In genomic region chr12:124032265-124032886, GRCh38 we compare ENCODE assay signal across 9 cellular contexts. TPM values are rescaled to one million over a fixed set of nuclear protein-coding genes. Genes with fewer than 3 reads are reported as not detected.
DNase-seq lines count a peak whose midpoint lies in the region; ATAC-seq and TF ChIP-seq lines count a peak whose summit lies in the region.
"Had no signal": no experiment of that assay in that cellular context is flagged by ENCODE, and none has a peak within 500 bp of the region (broad histone marks: within the 10 kb centered on the region; RNA-seq: fewer than 3 reads in every experiment).

No MANE protein-coding gene starts in this region.

- H3K4me3 ChIP-seq in mesenchymal stem cell (ENCODE audit: insufficient read depth in 1 of 2, low read depth in 1 of 2, low read length in 2 of 2): no peak overlapping the region

- no peak overlapping the region for H2AFZ ChIP-seq in mesenchymal stem cell (ENCODE audit: low read depth, low read length)

- no peak overlapping the region for H3K14ac ChIP-seq in mesenchymal stem cell (ENCODE audit: low read length in 2 of 2)

- H3K9me3 Mint-ChIP-seq in endothelial cell (ENCODE audit: unreplicated experiment): no peaks in the 10 kb centered on the region
- H3K9me3 Mint-ChIP-seq: activated T-cell treated with anti-CD3 and anti-CD28 coated beads, Interleukin-2, amount 50 U/mL, for 72 hours had no signal

- H3K4me1 ChIP-seq in mesenchymal stem cell (ENCODE audit: control insufficient read depth, insufficient read depth, low read depth, low read length): peaks cover 7% of the 10 kb centered on the region

- peaks cover 8% of the 10 kb centered on the region for H3K4me1 Mint-ChIP-seq in endothelial cell (ENCODE audit: unreplicated experiment)

- peak overlapping the region; percentile 44 for H2BK15ac ChIP-seq in mesenchymal stem cell (ENCODE audit: low read depth, poor library complexity, severe bottlenecking)

- no peaks in the 10 kb centered on the region for H3K36me3 ChIP-seq in mesenchymal stem cell (ENCODE audit: control insufficient read depth in 1 of 2, insufficient read depth in 2 of 2, low read depth in 1 of 2, low read length in 2 of 2)

- no peak overlapping the region for H2BK12ac ChIP-seq in mesenchymal stem cell (ENCODE audit: low read length in 2 of 2)

- H2BK5ac ChIP-seq in mesenchymal stem cell (ENCODE audit: low read depth, low read length, poor library complexity, severe bottlenecking): no peak overlapping the region

- no peak for ATAC-seq in GM21723 (IDR thresholded peaks at IDR 0.05; ENCODE audit: unreplicated experiment)
- ATAC-seq: activated T-cell treated with anti-CD3 and anti-CD28 coated beads, Interleukin-2, amount 50 U/mL, for 72 hours had no signal

- no peak overlapping the region for H2BK120ac ChIP-seq in mesenchymal stem cell (ENCODE audit: low read depth, low read length)

- peak; percentile 22 to 72 (median 29) for DNase-seq in NCI-H1417 (lab: John Stamatoyannopoulos, UW)
- DNase-seq in NCI-H1417 treated with DMSO at 0.1 percent for 48 hours (lab: John Stamatoyannopoulos, UW): no peak
- DNase-seq in HK-2 (ENCODE audit: unreplicated experiment): peak; percentile 31
- DNase-seq in RKO (ENCODE audit: low spot score): peak; percentile 69
- peak; percentile 62 for DNase-seq in endothelial cell (ENCODE audit: low spot score)
- peak; percentile 76 for DNase-seq in mesenchymal stem cell
- no peak for DNase-seq in T-helper 2 cell

- H4K91ac ChIP-seq in mesenchymal stem cell (ENCODE audit: low read length): no peak overlapping the region

- H4K8ac ChIP-seq in mesenchymal stem cell (ENCODE audit: low read length): no peak overlapping the region

- H3K79me1 ChIP-seq in mesenchymal stem cell (replicated peaks; ENCODE audit: low read length, poor library complexity, severe bottlenecking): peaks cover 2% of the 10 kb centered on the region

- TF ChIP-seq CTCF in endothelial cell (IDR thresholded peaks at IDR 0.05; ENCODE audit: unreplicated experiment): peak; percentile 82

- no peak overlapping the region for H3K27ac Mint-ChIP-seq in endothelial cell (ENCODE audit: unreplicated experiment)
- H3K27ac Mint-ChIP-seq: activated T-cell treated with anti-CD3 and anti-CD28 coated beads, Interleukin-2, amount 50 U/mL, for 72 hours had no signal

- H3K4me2 ChIP-seq in mesenchymal stem cell (ENCODE audit: low read length, poor library complexity, severe bottlenecking): no peak overlapping the region

- WGBS in mesenchymal stem cell: 53% methylated on average over 9 of the region's 9 CpGs

- no peaks in the 10 kb centered on the region for H3K27me3 ChIP-seq in mesenchymal stem cell (ENCODE audit: control insufficient read depth in 1 of 2, insufficient read depth in 1 of 2, low read length in 2 of 2)

- H3K27me3 Mint-ChIP-seq in endothelial cell (ENCODE audit: unreplicated experiment): peaks cover 13% of the 10 kb centered on the region

- no peak overlapping the region for H3K9ac ChIP-seq in mesenchymal stem cell (ENCODE audit: low read length)

- H3K4ac ChIP-seq in mesenchymal stem cell (ENCODE audit: low read depth in 1 of 2, low read length in 2 of 2): no peak overlapping the region

- no peak overlapping the region for H3K4me3 Mint-ChIP-seq in endothelial cell (ENCODE audit: unreplicated experiment)
- H3K4me3 Mint-ChIP-seq: activated T-cell treated with anti-CD3 and anti-CD28 coated beads, Interleukin-2, amount 50 U/mL, for 72 hours had no signal

- no peak overlapping the region for H3K23ac ChIP-seq in mesenchymal stem cell (ENCODE audit: low read length in 2 of 2)

- peaks cover 4% of the 10 kb centered on the region for H3K36me3 Mint-ChIP-seq in endothelial cell (ENCODE audit: low read depth, unreplicated experiment)

- no peak overlapping the region for H3K18ac ChIP-seq in mesenchymal stem cell (ENCODE audit: low read depth in 1 of 2, low read length in 2 of 2)

- H2AK5ac ChIP-seq in mesenchymal stem cell (ENCODE audit: low read length, severe bottlenecking): no peak overlapping the region

- H3K27ac ChIP-seq in mesenchymal stem cell (ENCODE audit: low read length, poor library complexity, severe bottlenecking): no peak overlapping the region

- no peaks in the 10 kb centered on the region for H3K9me3 ChIP-seq in mesenchymal stem cell (ENCODE audit: control insufficient read depth, low read length)

RNA-seq across cellular contexts. Expression of gene ZNF664, which starts 59.4 kb away (rescaled TPM):
- total RNA-seq in endothelial cell (ENCODE audit: unreplicated experiment): 119 TPM
- polyA plus RNA-seq in mesenchymal stem cell (2013, experiment 1 of 2): 54.7 TPM
- 55.2 TPM for polyA plus RNA-seq in mesenchymal stem cell (2013, experiment 2 of 2)

RNA-seq across cellular contexts. Expression of gene CCDC92, which starts 59.7 kb away (rescaled TPM):
- 25.0 TPM for total RNA-seq in endothelial cell (ENCODE audit: unreplicated experiment)
- 91.2 TPM for polyA plus RNA-seq in mesenchymal stem cell (2013, experiment 1 of 2)
- polyA plus RNA-seq in mesenchymal stem cell (2013, experiment 2 of 2): 90.8 TPM

Comparison
In these comparisons a context has a peak if more than half of its experiments do, and no peak if none do; other contexts are left out.
1. DNase-seq: peak in NCI-H1417 (3 of 3), HK-2 (single experiment), RKO (single experiment), endothelial cell (single experiment) and mesenchymal stem cell (single experiment); none in NCI-H1417 treated with DMSO at 0.1 percent for 48 hours (single experiment) and T-helper 2 cell (0 of 5).